ENCODE assay signal across 16 cellular contexts in the genomic region with DNA sequence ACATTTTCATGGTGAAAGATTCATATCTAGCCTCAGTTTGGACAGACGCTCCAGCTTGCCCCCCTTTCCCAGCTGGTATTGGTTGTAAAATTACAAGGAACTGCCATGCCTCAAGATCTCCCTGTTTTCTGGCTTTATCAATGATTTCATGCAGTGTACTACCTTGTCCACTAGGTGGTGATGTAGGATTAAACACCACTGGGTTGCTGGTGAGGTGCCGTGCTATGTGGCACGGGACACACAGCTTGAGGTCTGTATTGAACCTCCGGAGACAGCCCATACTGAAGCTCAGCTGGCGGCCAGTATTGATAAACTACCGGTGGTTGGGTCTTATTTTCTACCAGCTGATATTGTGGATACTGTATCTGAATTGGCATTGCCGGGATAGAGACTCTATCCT. TPM values are rescaled to one million over a fixed set of nuclear protein-coding genes. Genes with fewer than 3 reads are reported as not detected.
DNase-seq lines count a peak whose midpoint lies in the region; ATAC-seq, FAIRE-seq and TF ChIP-seq lines count a peak whose summit lies in the region.
"Not testable (repeated sequence)": the region's sequence is repeated elsewhere in the genome, so short reads cannot be mapped to it uniquely, and the experiment has no call there.
"Had no signal": no experiment of that assay in that cellular context is flagged by ENCODE, and none has a peak within 500 bp of the region (broad histone marks: within the 10 kb centered on the region; RNA-seq: fewer than 3 reads in every experiment).

No MANE protein-coding gene starts in this region.

- not testable (repeated sequence) for H3K36me3 ChIP-seq in Loucy (ENCODE audit: insufficient read depth, low read length)

- DNase-seq in DMS114 treated with DMSO at 0.1 percent for 48 hours (lab: John Stamatoyannopoulos, UW; ENCODE audit: unreplicated experiment) (peak; percentile 12), NCI-H2171 treated with DMSO at 0.1 percent for 48 hours (lab: John Stamatoyannopoulos, UW) (peak; percentile 26), RKO (ENCODE audit: low spot score) (peak; percentile 14), stromal cell of bone marrow (ENCODE audit: low read depth) (peak; percentile 0)
- DNase-seq in H54 (ENCODE audit: insufficient read length, low spot score); WTC11 (ENCODE audit: low spot score); foreskin keratinocyte: not testable (repeated sequence)

- H3K9me3 ChIP-seq in Loucy (ENCODE audit: insufficient read depth, low read depth, low read length) = not testable (repeated sequence)

- CTCF ChIA-PET in WTC11 (lab: Charles Lee) = not testable (repeated sequence)

- not testable (repeated sequence) for H3K4me2 ChIP-seq in Loucy (ENCODE audit: low read depth, low read length, poor library complexity, severe bottlenecking)

- peaks cover 12% of the 10 kb centered on the region for H3K27me3 Mint-ChIP-seq in WTC11 (ENCODE audit: low read depth)

- ATAC-seq in WTC11 = peak; percentile 46; the same call in 1 of the 2 replicates
- not testable (repeated sequence) for ATAC-seq in foreskin keratinocyte

- not testable (repeated sequence) for H3K27ac ChIP-seq in foreskin keratinocyte

- H3K4me1 ChIP-seq in Loucy (ENCODE audit: insufficient read depth, low read length, poor library complexity, severe bottlenecking); foreskin keratinocyte: not testable (repeated sequence)

- H2AFZ ChIP-seq in Loucy (ENCODE audit: low read length) = not testable (repeated sequence)

- H3F3A ChIP-seq in Loucy (ENCODE audit: low read depth) = not testable (repeated sequence)

- not testable (repeated sequence) for TF ChIP-seq POLR2A in H54 (IDR thresholded peaks at IDR 0.05; ENCODE audit: low read depth, low read length)

- POLR2A ChIA-PET in WTC11 (lab: Charles Lee) = not testable (repeated sequence)

- H3K9ac ChIP-seq in Loucy (ENCODE audit: low read depth, low read length, poor library complexity, severe bottlenecking) = not testable (repeated sequence)

- H3K79me2 ChIP-seq in Loucy (ENCODE audit: insufficient read depth, low read length) = not testable (repeated sequence)

- peaks cover 26% of the 10 kb centered on the region for H3K9me3 Mint-ChIP-seq in WTC11

- H3K4me3 Mint-ChIP-seq in WTC11 = not testable (repeated sequence)

- peak; percentile 38 for FAIRE-seq in H54 (lab: Jason Lieb, UNC)

- H3K27ac Mint-ChIP-seq in WTC11 = not testable (repeated sequence)

- not testable (repeated sequence) for H3K27me3 ChIP-seq in Loucy (ENCODE audit: insufficient read depth, low read length, poor library complexity, severe bottlenecking); foreskin keratinocyte

- peaks cover 15% of the 10 kb centered on the region for H3K36me3 Mint-ChIP-seq in WTC11

- peaks cover 13% of the 10 kb centered on the region for H3K4me1 Mint-ChIP-seq in WTC11

- H3K9me2 ChIP-seq in Loucy (replicated peaks; ENCODE audit: low read depth, low read length) = not testable (repeated sequence)

- H4K20me1 ChIP-seq in Loucy (ENCODE audit: insufficient read depth, low read length, poor library complexity, severe bottlenecking) = not testable (repeated sequence)

- not testable (repeated sequence) for H3K4me3 ChIP-seq in Loucy (ENCODE audit: low read length, poor library complexity, severe bottlenecking)

- peak; percentile 40 for TF ChIP-seq CTCF in Loucy (conservative IDR thresholded peaks at IDR 0.05; ENCODE audit: low read length)
- peak; percentile 37; the same call in 1 of the 2 replicates for TF ChIP-seq CTCF in WTC11 (IDR thresholded peaks at IDR 0.05)
- peak; percentile 59 for TF ChIP-seq CTCF in foreskin keratinocyte (conservative IDR thresholded peaks at IDR 0.05)

RNA-seq across cellular contexts. Expression of a gene that starts 7.4 kb away (rescaled TPM):
- not detected in 3 replicates for total RNA-seq in WTC11 (2021)
- not detected in 2 replicates for total RNA-seq in foreskin keratinocyte
- polyA plus RNA-seq in foreskin keratinocyte = not detected in 2 replicates
- total RNA-seq: activated CD4-positive, alpha-beta T cell treated with anti-CD3 and anti-CD28 coated beads, Interleukin-2, amount 10 ng/mL, durations not matched to agents 24 days and 14 days; adrenal gland; dermis blood vessel endothelial cell; left lung; mucosa of gallbladder; SJSA1; spleen; vagina had no signal
- polyA plus RNA-seq: adrenal gland, spleen had no signal

RNA-seq across cellular contexts. Expression of a gene that starts 10.2 kb away (rescaled TPM):
- total RNA-seq in WTC11 (2021) (not detected in 3 replicates), foreskin keratinocyte (not detected in 2 replicates)
- not detected in 2 replicates for polyA plus RNA-seq in foreskin keratinocyte
- total RNA-seq: activated CD4-positive, alpha-beta T cell treated with anti-CD3 and anti-CD28 coated beads, Interleukin-2, amount 10 ng/mL, durations not matched to agents 24 days and 14 days; adrenal gland; dermis blood vessel endothelial cell; left lung; mucosa of gallbladder; SJSA1; spleen; vagina had no signal
- polyA plus RNA-seq: adrenal gland, spleen had no signal

RNA-seq across cellular contexts. Expression of a gene that starts 37.8 kb away (rescaled TPM):
- total RNA-seq in WTC11 (2021) (not detected in 3 replicates), foreskin keratinocyte (not detected in 2 replicates)
- not detected in 2 replicates for polyA plus RNA-seq in foreskin keratinocyte
- total RNA-seq: activated CD4-positive, alpha-beta T cell treated with anti-CD3 and anti-CD28 coated beads, Interleukin-2, amount 10 ng/mL, durations not matched to agents 24 days and 14 days; adrenal gland; dermis blood vessel endothelial cell; mucosa of gallbladder; SJSA1; spleen; vagina had no signal
- polyA plus RNA-seq: adrenal gland, spleen had no signal

RNA-seq across cellular contexts. Expression of a gene that starts 47.4 kb away (rescaled TPM):
- not detected in 3 replicates for total RNA-seq in WTC11 (2021)
- not detected in 2 replicates for total RNA-seq in foreskin keratinocyte
- not detected in 2 replicates for polyA plus RNA-seq in foreskin keratinocyte
- total RNA-seq: activated CD4-positive, alpha-beta T cell treated with anti-CD3 and anti-CD28 coated beads, Interleukin-2, amount 10 ng/mL, durations not matched to agents 24 days and 14 days; adrenal gland; dermis blood vessel endothelial cell; left lung; mucosa of gallbladder; SJSA1; spleen; vagina had no signal
- polyA plus RNA-seq: adrenal gland, spleen had no signal
